In genomic region chr1:206050655-206051235, GRCh38 we compare ENCODE assay signal across 8 cellular contexts. TPM values are rescaled to one million over a fixed set of nuclear protein-coding genes. Genes with fewer than 3 reads are reported as not detected.
A peak's percentile ranks its signal among the peaks of the same experiment; 100 is the strongest.
DNase-seq lines count a peak whose midpoint lies in the region; ATAC-seq and TF ChIP-seq lines count a peak whose summit lies in the region.

No MANE protein-coding gene starts in this region.

- H3K9me3 Mint-ChIP-seq in Calu3 (ENCODE audit: low read depth, unreplicated experiment), result no peaks in the 10 kb centered on the region

- no peak for TF ChIP-seq CTCF in Calu3 (IDR thresholded peaks at IDR 0.05; ENCODE audit: unreplicated experiment)
- TF ChIP-seq CTCF in lung (IDR thresholded peaks at IDR 0.05; ENCODE audit: control extremely low read depth, extremely low read depth), result no peak
- TF ChIP-seq CTCF in right atrium auricular region (IDR thresholded peaks at IDR 0.05), result no peak

- BruUV-seq in Calu3 (replicated peaks; lab: Mats Ljungman, UMichigan), result no TSS peak

- 33 to 54% methylated on average over 6 of the region's 6 CpGs for WGBS in lung, 2 donors

- peak overlapping the region; percentile 99 for H3K27ac Mint-ChIP-seq in Calu3 (ENCODE audit: unreplicated experiment)

- DNase-seq in Calu3 (peak; percentile 89), HK-2 (ENCODE audit: unreplicated experiment) (peak; percentile 14), lung (ENCODE audit: low spot score) (no peak), right atrium auricular region (ENCODE audit: low spot score) (no peak), NCI-H1436 (lab: John Stamatoyannopoulos, UW) (no peak), GM19240 (ENCODE audit: insufficient read length, low spot score) (no peak)
- peak; percentile 44 to 59 for DNase-seq in activated CD4-positive, alpha-beta T cell treated with anti-CD3 and anti-CD28 coated beads, Interleukin-2, amount 50 U/mL, for 48 hours

- H3K4me3 Mint-ChIP-seq in Calu3 (ENCODE audit: low read depth, unreplicated experiment), result peak overlapping the region; percentile 94

- peaks cover 72% of the 10 kb centered on the region for H3K4me1 Mint-ChIP-seq in Calu3 (ENCODE audit: low read depth, unreplicated experiment)

- H3K27me3 ChIP-seq in lung (ENCODE audit: control insufficient read depth, insufficient read depth) (no peaks in the 10 kb centered on the region), right atrium auricular region (no peaks in the 10 kb centered on the region)

- CTCF ChIA-PET in Calu3 (lab: Charles Lee), result interaction anchor here (0.6 to 2.3 kb wide), 5 partner anchors 16 to 132 kb away, joined by 3 to 6 read pairs (median 3); no protein-coding TSS in a partner anchor

- no peak overlapping the region for H3K27ac ChIP-seq in lung (ENCODE audit: low read depth in 1 of 2, low read length in 1 of 2)
- no peak overlapping the region for H3K27ac ChIP-seq in right atrium auricular region

- H3K36me3 ChIP-seq in lung (ENCODE audit: control insufficient read depth in 2 of 2, insufficient read depth in 2 of 2, low read length in 2 of 2), result no peaks in the 10 kb centered on the region
- H3K36me3 ChIP-seq in right atrium auricular region, result no peaks in the 10 kb centered on the region

- ATAC-seq in GM21360 (IDR thresholded peaks at IDR 0.05; ENCODE audit: unreplicated experiment) (peak; percentile 79), lung (ENCODE audit: insufficient read depth, low FRiP score) (peak; percentile 53)

- H3K9me3 ChIP-seq in lung (ENCODE audit: control insufficient read depth in 2 of 2, insufficient read depth in 1 of 2, low read length in 1 of 2), result no peaks in the 10 kb centered on the region
- no peaks in the 10 kb centered on the region for H3K9me3 ChIP-seq in right atrium auricular region

- H3K4me1 ChIP-seq in lung (ENCODE audit: control insufficient read depth in 2 of 2, insufficient read depth in 2 of 2, low read length in 2 of 2), result no peaks in the 10 kb centered on the region
- H3K4me1 ChIP-seq in right atrium auricular region, result no peaks in the 10 kb centered on the region

- H3K27me3 Mint-ChIP-seq in Calu3 (ENCODE audit: unreplicated experiment), result no peaks in the 10 kb centered on the region

- peaks cover 63% of the 10 kb centered on the region for H3K36me3 Mint-ChIP-seq in Calu3 (ENCODE audit: insufficient read depth, unreplicated experiment)

- intact Hi-C loops in Calu3 (cut with micrococcal nuclease; ENCODE audit: unreplicated experiment), result loop anchor here (1.0 kb wide), 1 partner anchor 20 kb away; no protein-coding TSS in a partner anchor

- H3K4me3 ChIP-seq in lung, result no peak overlapping the region
- H3K4me3 ChIP-seq in right atrium auricular region, result no peak overlapping the region

RNA-seq across cellular contexts. Expression of gene RHEX, which starts 2.2 kb away (rescaled TPM):
- total RNA-seq in Calu3 (2022), result 75.1 and 88.9 TPM in 2 replicates
- total RNA-seq in lung, result 1 to 10 TPM in 1 of 2 donors, under 1 TPM in 1; 0.57 to 7.4 TPM
- polyA plus RNA-seq in lung, result 1 to 10 TPM in 1 of 2 donors, under 1 TPM in 1; 0.63 to 1.9 TPM
- total RNA-seq in right atrium auricular region, result not detected

RNA-seq across cellular contexts. Expression of gene CTSE, which starts 27.1 kb away (rescaled TPM):
- 425 and 457 TPM in 2 replicates for total RNA-seq in Calu3 (2022)
- total RNA-seq in lung, result 100 to 1,000 TPM in 1 of 2 donors, 10 to 100 TPM in 1; 14.6 to 189 TPM
- polyA plus RNA-seq in lung, result 100 to 1,000 TPM in 1 of 2 donors, 10 to 100 TPM in 1; 67.9 to 124 TPM
- total RNA-seq in right atrium auricular region, result 1 to 10 TPM in 1 of 2 donors, not detected in 1; 1.1 TPM

RNA-seq across cellular contexts. Expression of gene RAB7B, which starts 47.5 kb away (rescaled TPM):
- total RNA-seq in Calu3 (2022) (1.1 and 1.3 TPM in 2 replicates), lung (10 to 100 TPM in 1 of 2 donors, 1 to 10 TPM in 1; 3.6 to 16.2 TPM), right atrium auricular region (1 to 10 TPM; 4.8 to 5.1 TPM)
- 1 to 10 TPM; 3.4 to 5.3 TPM for polyA plus RNA-seq in lung

Comparison
In these comparisons a context has a peak if more than half of its experiments do, and no peak if none do; other contexts are left out.
1. DNase-seq: peak in Calu3 (single experiment), HK-2 (single experiment) and activated CD4-positive, alpha-beta T cell treated with anti-CD3 and anti-CD28 coated beads, Interleukin-2, amount 50 U/mL, for 48 hours (2 of 2); none in lung (single experiment), right atrium auricular region (single experiment), NCI-H1436 (single experiment) and GM19240 (single experiment).
2. RNA of gene CTSE, which starts 27.1 kb away (total RNA-seq): 425 to 457 TPM in Calu3 and 14.6 to 189 TPM in lung; 1.1 TPM in right atrium auricular region; every median in the first group is over 4 times any median in the second.